ENCODE assay signal across 9 cellular contexts in the genomic region with DNA sequence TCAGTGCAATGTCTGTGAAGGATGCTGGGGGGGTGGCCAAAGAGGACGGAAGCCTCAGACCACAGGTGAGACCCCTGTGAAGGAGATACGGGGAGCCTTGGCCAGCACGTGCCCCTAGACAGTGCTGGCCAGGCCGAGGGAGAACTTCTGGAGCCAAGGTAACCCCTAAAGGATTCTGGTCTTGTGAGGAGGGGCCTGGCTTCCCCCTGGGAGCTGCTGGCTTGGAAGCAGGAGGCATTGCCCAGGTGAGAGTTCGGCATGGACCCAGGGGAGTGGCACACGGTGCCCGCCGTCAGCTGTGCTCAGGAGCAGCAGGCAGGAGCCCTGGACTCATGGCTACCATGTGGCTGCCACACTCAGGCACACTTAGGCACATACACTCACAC. TPM values are rescaled to one million over a fixed set of nuclear protein-coding genes. Genes with fewer than 3 reads are reported as not detected.
DNase-seq lines count a peak whose midpoint lies in the region; ATAC-seq and TF ChIP-seq lines count a peak whose summit lies in the region.
"Had no signal": no experiment of that assay in that cellular context is flagged by ENCODE, and none has a peak within 500 bp of the region (broad histone marks: within the 10 kb centered on the region; RNA-seq: fewer than 3 reads in every experiment).

No MANE protein-coding gene starts in this region.

- H3K9me3 ChIP-seq in CD4-positive, CD25-positive, alpha-beta regulatory T cell (ENCODE audit: control insufficient read depth in 2 of 2, low read length in 2 of 2) = no peaks in the 10 kb centered on the region
- H3K9me3 ChIP-seq in HEK293 (ENCODE audit: control insufficient read depth, insufficient read depth, low read depth, low read length) (no peaks in the 10 kb centered on the region), endodermal cell (ENCODE audit: control insufficient read depth, low read length) (peaks cover 19% of the 10 kb centered on the region)

- no peak for ATAC-seq in CD4-positive, CD25-positive, alpha-beta regulatory T cell (ENCODE audit: low read depth in 2 of 2)
- no peak for ATAC-seq in HG02970 (IDR thresholded peaks at IDR 0.05; ENCODE audit: low FRiP score, unreplicated experiment)

- H3K36me3 ChIP-seq in CD4-positive, CD25-positive, alpha-beta regulatory T cell (ENCODE audit: control insufficient read depth, insufficient read depth, low read length) = no peaks in the 10 kb centered on the region
- peaks cover 0 to 6% of the 10 kb centered on the region in 2 experiments; a peak in 1 of 3 replicates for H3K36me3 ChIP-seq in HEK293 (ENCODE audit: control insufficient read depth in 2 of 2, insufficient read depth in 1 of 2, low read length in 2 of 2)
- peaks cover 16% of the 10 kb centered on the region for H3K36me3 ChIP-seq in endodermal cell (ENCODE audit: control insufficient read depth, insufficient read depth, low read length)

- WGBS in endodermal cell (ENCODE audit: insufficient coverage in 1 of 2, insufficient read length in 1 of 2), 2 experiments = 96 to 98% methylated on average over 5 to 8 of the region's 8 CpGs

- H3K36me3 Mint-ChIP-seq in CD4-positive, CD25-positive, alpha-beta regulatory T cell = no peaks in the 10 kb centered on the region
- H3K36me3 Mint-ChIP-seq in endodermal cell (ENCODE audit: low read depth) = peaks cover 18% of the 10 kb centered on the region
- H3K36me3 Mint-ChIP-seq in osteocyte (ENCODE audit: unreplicated experiment) = peaks cover 10% of the 10 kb centered on the region

- H3K4me1 Mint-ChIP-seq in CD4-positive, CD25-positive, alpha-beta regulatory T cell = peaks cover 0 to 5% (median 1%) of the 10 kb centered on the region in 4 donors
- peaks cover 3% of the 10 kb centered on the region for H3K4me1 Mint-ChIP-seq in endodermal cell
- H3K4me1 Mint-ChIP-seq in osteocyte (ENCODE audit: unreplicated experiment) = peaks cover 37% of the 10 kb centered on the region

- no peak overlapping the region for H3K27ac ChIP-seq in CD4-positive, CD25-positive, alpha-beta regulatory T cell (ENCODE audit: insufficient read depth, low read length, poor library complexity, severe bottlenecking)
- H3K27ac ChIP-seq in HEK293 (ENCODE audit: extremely low read depth, low read depth, low read length) (no peak overlapping the region), endodermal cell (ENCODE audit: low read depth, low read length) (no peak overlapping the region)

- peaks cover 30% of the 10 kb centered on the region for H3K27me3 Mint-ChIP-seq in CD4-positive, CD25-positive, alpha-beta regulatory T cell
- H3K27me3 Mint-ChIP-seq in endodermal cell (ENCODE audit: insufficient read depth) (peaks cover 3% of the 10 kb centered on the region), osteocyte (ENCODE audit: unreplicated experiment) (no peaks in the 10 kb centered on the region)

- POLR2A ChIA-PET in HEK293 (lab: Yijun Ruan, JAX) = no interaction called here

- H3K4me3 ChIP-seq in CD4-positive, CD25-positive, alpha-beta regulatory T cell (ENCODE audit: low read depth, low read length) = no peak overlapping the region
- no peak overlapping the region for H3K4me3 ChIP-seq in HEK293 (ENCODE audit: low read depth, low read length)
- H3K4me3 ChIP-seq in endodermal cell (ENCODE audit: low read length) = no peak overlapping the region

- peaks cover 0 to 2% (median 0%) of the 10 kb centered on the region in 7 donors for H3K9me3 Mint-ChIP-seq in CD4-positive, CD25-positive, alpha-beta regulatory T cell
- H3K9me3 Mint-ChIP-seq in endodermal cell (peaks cover 26% of the 10 kb centered on the region), osteocyte (ENCODE audit: unreplicated experiment) (peaks cover 6% of the 10 kb centered on the region)

- H3K4me1 ChIP-seq in CD4-positive, CD25-positive, alpha-beta regulatory T cell (ENCODE audit: control insufficient read depth, insufficient read depth, low read length, poor library complexity, severe bottlenecking) = peaks cover 8% of the 10 kb centered on the region
- H3K4me1 ChIP-seq in HEK293 (ENCODE audit: control insufficient read depth, insufficient read depth, low read length) = no peaks in the 10 kb centered on the region
- no peaks in the 10 kb centered on the region for H3K4me1 ChIP-seq in endodermal cell (ENCODE audit: control insufficient read depth, insufficient read depth, low read length)

- DNase-seq in CD4-positive, CD25-positive, alpha-beta regulatory T cell = no peak
- no peak for DNase-seq in endodermal cell
- DNase-seq in osteocyte (ENCODE audit: extremely low spot score, unreplicated experiment) = peak; percentile 75
- no peak for DNase-seq in NCI-H226
- DNase-seq in NCI-H748 treated with DMSO at 0.1 percent for 48 hours (lab: John Stamatoyannopoulos, UW) = no peak
- DNase-seq in COLO668 (lab: John Stamatoyannopoulos, UW; ENCODE audit: unreplicated experiment) = no peak
- DNase-seq: dermis blood vessel endothelial cell had no signal

- CTCF ChIA-PET in HEK293 (lab: Yijun Ruan, JAX) = interaction anchor here (0.6 kb wide), 1 partner anchor 22 kb away, joined by 3 read pairs; no protein-coding TSS in a partner anchor

- H3K27me3 ChIP-seq in CD4-positive, CD25-positive, alpha-beta regulatory T cell (ENCODE audit: control insufficient read depth, insufficient read depth, low read length) = peaks cover 11% of the 10 kb centered on the region
- no peaks in the 10 kb centered on the region for H3K27me3 ChIP-seq in endodermal cell (ENCODE audit: control insufficient read depth, insufficient read depth, low read length, poor library complexity, severe bottlenecking)

- H3K4me3 Mint-ChIP-seq in CD4-positive, CD25-positive, alpha-beta regulatory T cell = peak overlapping the region in 3 of 4 donors; percentile 8 to 66 (median 57)
- peak overlapping the region; percentile 40 for H3K4me3 Mint-ChIP-seq in endodermal cell
- peak overlapping the region; percentile 69 for H3K4me3 Mint-ChIP-seq in osteocyte (ENCODE audit: unreplicated experiment)

- H3K27ac Mint-ChIP-seq in CD4-positive, CD25-positive, alpha-beta regulatory T cell = peak overlapping the region in 1 of 3 donors; percentile 9
- H3K27ac Mint-ChIP-seq in endodermal cell = no peak overlapping the region
- peak overlapping the region; percentile 59 for H3K27ac Mint-ChIP-seq in osteocyte (ENCODE audit: unreplicated experiment)

- TF ChIP-seq CTCF in HEK293 (tag by site-specific recombination; IDR thresholded peaks at IDR 0.05) = no peak
- no peak for TF ChIP-seq CTCF in endodermal cell (conservative IDR thresholded peaks at IDR 0.05)
- TF ChIP-seq CTCF in osteocyte (IDR thresholded peaks at IDR 0.05) = no peak

- H3K9ac ChIP-seq in endodermal cell (ENCODE audit: extremely low read depth, low read length, poor library complexity, severe bottlenecking) = no peak overlapping the region

TF ChIP-seq in HEK293, 187 proteins besides CTCF, POLR2A, EP300 and RAD21:
- TF ChIP-seq ZNF473 (tag by site-specific recombination; IDR thresholded peaks at IDR 0.05) = peak; percentile 14; the same call in 1 of the 2 replicates
- no peak for TF ChIP-seq ZNF16 (tag by site-specific recombination; IDR thresholded peaks at IDR 0.05; ENCODE audit: low read depth)

RNA-seq across cellular contexts. Expression of a gene that starts 1.3 kb away (rescaled TPM):
- total RNA-seq in CD4-positive, CD25-positive, alpha-beta regulatory T cell = 12.9 TPM
- polyA plus RNA-seq in CD4-positive, CD25-positive, alpha-beta regulatory T cell = 1 to 10 TPM in 2 of 4 donors, under 1 TPM in 2; 0.08 to 3.8 (median 0.83) TPM
- total RNA-seq in endodermal cell (100 to 1,000 TPM; 259 to 377 TPM), osteocyte (1,821 and 1,951 TPM in 2 replicates)
- polyA plus RNA-seq in endodermal cell (2013, experiment 1 of 2) = 117 TPM
- polyA plus RNA-seq in endodermal cell (2013, experiment 2 of 2) = 114 TPM

RNA-seq across cellular contexts. Expression of a gene that starts 58.8 kb away (rescaled TPM):
- total RNA-seq in CD4-positive, CD25-positive, alpha-beta regulatory T cell = not detected
- under 1 TPM in 1 of 4 donors, not detected in 3; 0.38 TPM for polyA plus RNA-seq in CD4-positive, CD25-positive, alpha-beta regulatory T cell
- total RNA-seq in endodermal cell = 1 to 10 TPM; 3.5 to 4.6 TPM
- 3.0 TPM for polyA plus RNA-seq in endodermal cell (2013, experiment 1 of 2)
- polyA plus RNA-seq in endodermal cell (2013, experiment 2 of 2) = 1.0 TPM
- total RNA-seq in osteocyte = 2.3 and 2.5 TPM in 2 replicates

Comparison
In these comparisons a context has a peak if more than half of its experiments do, and no peak if none do; other contexts are left out.
1. RNA of a gene that starts 1.3 kb away (total RNA-seq): 1,821 to 1,951 TPM in osteocyte and 259 to 377 TPM in endodermal cell; 12.9 TPM in CD4-positive, CD25-positive, alpha-beta regulatory T cell (single experiment); every median in the first group is over 10 times any median in the second.
2. Peak in every context shown above with its lines, with median percentiles within 50 percentile points of each other: H3K4me3 Mint-ChIP-seq.